Comparison of ENCODE assay signal across 21 cellular contexts in the genomic region with DNA sequence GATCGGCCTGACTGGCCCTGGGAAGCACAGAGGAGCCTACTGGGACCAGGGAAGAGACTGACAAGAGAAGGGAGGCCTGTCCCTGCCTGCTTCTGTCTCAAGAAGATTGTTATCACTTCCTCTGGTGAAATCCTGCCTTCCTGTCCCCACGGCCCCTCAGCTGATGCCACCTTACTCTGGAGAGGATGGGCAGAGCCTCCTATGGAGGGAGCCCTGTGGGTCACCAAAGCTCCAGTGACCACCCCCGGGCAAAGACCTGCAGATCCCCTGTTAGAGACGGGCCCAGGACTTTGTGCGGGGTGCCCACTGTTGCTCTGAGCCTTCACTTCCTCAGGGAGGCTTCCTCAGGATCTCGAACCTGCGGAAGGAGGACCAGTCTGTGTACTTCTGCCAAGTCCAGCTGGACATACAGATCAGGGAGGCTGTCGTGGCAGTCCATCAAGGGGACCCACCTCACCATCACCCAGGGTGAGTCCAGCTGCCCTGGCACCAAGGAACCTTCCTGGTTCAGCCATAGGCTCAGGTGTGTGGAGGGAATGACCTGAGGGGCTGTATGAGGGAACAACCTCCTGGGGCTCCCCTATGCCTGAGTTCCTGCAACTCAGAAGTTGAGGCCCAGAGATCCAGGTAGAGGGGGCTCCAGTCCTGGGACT. TPM values are rescaled to one million over a fixed set of nuclear protein-coding genes. Genes with fewer than 3 reads are reported as not detected.
A peak's percentile ranks its signal among the peaks of the same experiment; 100 is the strongest.
DNase-seq lines count a peak whose midpoint lies in the region; ATAC-seq, FAIRE-seq and TF ChIP-seq lines count a peak whose summit lies in the region.
"Had no signal": no experiment of that assay in that cellular context is flagged by ENCODE, and none has a peak within 500 bp of the region (broad histone marks: within the 10 kb centered on the region; RNA-seq: fewer than 3 reads in every experiment).

No MANE protein-coding gene starts in this region.

- H3K9me3 Mint-ChIP-seq in activated T-cell treated with anti-CD3 and anti-CD28 coated beads, Interleukin-2, amount 50 U/mL, for 24 hours: no peaks in the 10 kb centered on the region
- H3K9me3 Mint-ChIP-seq: CD4-positive, CD25-positive, alpha-beta regulatory T cell had no signal

- peaks cover 92% of the 10 kb centered on the region for H3K36me3 Mint-ChIP-seq in activated T-cell treated with anti-CD3 and anti-CD28 coated beads, Interleukin-2, amount 50 U/mL, for 24 hours (ENCODE audit: low read depth)

- H3K36me3 ChIP-seq in kidney (ENCODE audit: control insufficient read depth in 1 of 2, insufficient read depth in 2 of 2, low read length in 2 of 2) (peaks cover 28 to 54% of the 10 kb centered on the region in 2 donors), upper lobe of left lung (peaks cover 24 to 99% (median 91%) of the 10 kb centered on the region in 4 donors)

- no peak overlapping the region for H3K9ac ChIP-seq in kidney (ENCODE audit: low read length in 2 of 2)

- no peak for TF ChIP-seq EP300 in upper lobe of left lung (IDR thresholded peaks at IDR 0.05)

- intact Hi-C loops in kidney (cut with DNase I): no loop called here

- no peaks in the 10 kb centered on the region for H3K27me3 ChIP-seq in upper lobe of left lung

- H3K4me3 Mint-ChIP-seq in activated T-cell treated with anti-CD3 and anti-CD28 coated beads, Interleukin-2, amount 50 U/mL, for 24 hours: no peak overlapping the region
- H3K4me3 Mint-ChIP-seq: CD4-positive, CD25-positive, alpha-beta regulatory T cell had no signal

- no peak overlapping the region for H3K4me3 ChIP-seq in kidney (ENCODE audit: low read length in 2 of 2)
- no peak overlapping the region for H3K4me3 ChIP-seq in upper lobe of left lung

- H3K9me3 ChIP-seq in kidney (ENCODE audit: control insufficient read depth in 1 of 2, low read length in 2 of 2) (no peaks in the 10 kb centered on the region), upper lobe of left lung (no peaks in the 10 kb centered on the region)

- H3K27me3 Mint-ChIP-seq in activated T-cell treated with anti-CD3 and anti-CD28 coated beads, Interleukin-2, amount 50 U/mL, for 24 hours: no peaks in the 10 kb centered on the region
- H3K27me3 Mint-ChIP-seq: CD4-positive, CD25-positive, alpha-beta regulatory T cell had no signal

- no peaks in the 10 kb centered on the region for H3K4me1 ChIP-seq in kidney (ENCODE audit: control insufficient read depth in 1 of 2, insufficient read depth in 1 of 2, low read depth in 1 of 2, low read length in 2 of 2)
- H3K4me1 ChIP-seq in upper lobe of left lung: no peaks in the 10 kb centered on the region

- H3K4me1 Mint-ChIP-seq in activated T-cell treated with anti-CD3 and anti-CD28 coated beads, Interleukin-2, amount 50 U/mL, for 24 hours (ENCODE audit: low read depth): peaks cover 22% of the 10 kb centered on the region

- ATAC-seq in upper lobe of left lung (ENCODE audit: low FRiP score in 2 of 2) (no peak), GM19035 (IDR thresholded peaks at IDR 0.05; ENCODE audit: unreplicated experiment) (no peak), HG02678 (IDR thresholded peaks at IDR 0.05; ENCODE audit: unreplicated experiment) (no peak)
- ATAC-seq: HepG2 had no signal

- TF ChIP-seq POLR2A in upper lobe of left lung (IDR thresholded peaks at IDR 0.05): no peak

- POLR2A ChIA-PET in RWPE1 (lab: Yijun Ruan, JAX; ENCODE audit: low non-redundant PET): no interaction called here

- H3K27ac ChIP-seq in RWPE1: peak overlapping the region; percentile 21
- H3K27ac ChIP-seq in kidney (ENCODE audit: low read depth in 2 of 2, low read length in 2 of 2): no peak overlapping the region
- peak overlapping the region in 3 of 4 donors; percentile 49 to 81 (median 67) for H3K27ac ChIP-seq in upper lobe of left lung

- CTCF ChIA-PET in RWPE1 (lab: Yijun Ruan, JAX): no interaction called here

- no peak for DNase-seq in activated T-cell treated with anti-CD3 and anti-CD28 coated beads, Interleukin-2, amount 50 U/mL, for 24 hours
- no peak for DNase-seq in activated T-cell treated with anti-CD3 and anti-CD28 coated beads, Interleukin-2, amount 50 U/mL, for 48 hours
- DNase-seq in RWPE1 (ENCODE audit: low spot score) (no peak), kidney (peak; percentile 56), upper lobe of left lung (peak in 1 of 2 donors; percentile 21), HT-29 (ENCODE audit: low spot score) (no peak)
- DNase-seq: CD4-positive, CD25-positive, alpha-beta regulatory T cell; DMS79; Karpas-422; MM.1S; NCI-H1417; NCI-H2029; NCI-H510A; SHP77 treated with DMSO at 0.1 percent for 48 hours had no signal

- TF ChIP-seq CTCF in RWPE1 (conservative IDR thresholded peaks at IDR 0.05; ENCODE audit: low read depth) (no peak), kidney (IDR thresholded peaks at IDR 0.05; ENCODE audit: borderline replicate concordance, extremely low read depth, insufficient read depth) (no peak), upper lobe of left lung (IDR thresholded peaks at IDR 0.05) (no peak)

- FAIRE-seq in kidney (lab: Jason Lieb, UNC): no peak
- FAIRE-seq: GM12892, HepG2, RCC 7860 had no signal

- WGBS in upper lobe of left lung, 2 donors: 80 to 90% methylated on average over 7 to 8 of the region's 8 CpGs

- peak overlapping the region; percentile 41 for H3K27ac Mint-ChIP-seq in activated T-cell treated with anti-CD3 and anti-CD28 coated beads, Interleukin-2, amount 50 U/mL, for 24 hours
- H3K27ac Mint-ChIP-seq: CD4-positive, CD25-positive, alpha-beta regulatory T cell had no signal

RNA-seq across cellular contexts. Expression of a gene that starts 1.4 kb away (rescaled TPM):
- total RNA-seq in kidney: 76.4 TPM
- polyA plus RNA-seq in kidney (ENCODE audit: insufficient read depth, low read depth, low replicate concordance): 45.0 TPM
- 100 to 1,000 TPM in 1 of 6 donors, 10 to 100 TPM in 5; 18.4 to 259 (median 39.9) TPM for total RNA-seq in upper lobe of left lung
- 104 and 119 TPM in 2 replicates for total RNA-seq in HT-29 (2014; rRNA removed; shearing (Covaris generic))

RNA-seq across cellular contexts. Expression of a gene that starts 16.7 kb away (rescaled TPM):
- 18.8 TPM for total RNA-seq in kidney
- polyA plus RNA-seq in kidney (ENCODE audit: insufficient read depth, low read depth, low replicate concordance): 15.4 TPM
- 10 to 100 TPM; 15.2 to 52.4 (median 24.2) TPM for total RNA-seq in upper lobe of left lung
- 2.1 TPM in 1 of 2 replicates, not detected in the other for total RNA-seq in HT-29 (2014; rRNA removed; shearing (Covaris generic))
- total RNA-seq: A172 had no signal

RNA-seq across cellular contexts. Expression of a gene that starts 49.0 kb away (rescaled TPM):
- total RNA-seq in kidney: not detected
- not detected for polyA plus RNA-seq in kidney (ENCODE audit: insufficient read depth, low read depth, low replicate concordance)
- not detected for total RNA-seq in upper lobe of left lung
- not detected in 2 replicates for total RNA-seq in HT-29 (2014; rRNA removed; shearing (Covaris generic))
- total RNA-seq: A172; CD4-positive, CD25-positive, alpha-beta regulatory T cell; G401; HepG2 had no signal
- polyA plus RNA-seq: HepG2 had no signal

Comparison
In these comparisons a context has a peak if more than half of its experiments do, and no peak if none do; other contexts are left out.
1. H3K27ac ChIP-seq: peak in RWPE1 (single experiment) and upper lobe of left lung (3 of 4); none in kidney (0 of 2).